In genomic region chr10:118742787-118743186, GRCh38 we compare ENCODE assay signal across 1 cellular context.
A peak's percentile ranks its signal among the peaks of the same experiment; 100 is the strongest.
TF ChIP-seq lines count a peak whose summit lies in the region.

No MANE protein-coding gene starts in this region.

TF ChIP-seq in HEK293, 187 proteins besides CTCF, POLR2A, EP300 and RAD21 (continued from another document):
- peak; percentile 42; the same call in 1 of the 2 replicates for TF ChIP-seq ZBTB44 (tag by site-specific recombination; IDR thresholded peaks at IDR 0.05)
- TF ChIP-seq ZNF37A (tag by site-specific recombination; IDR thresholded peaks at IDR 0.05), result no peak
- TF ChIP-seq PRDM1 (tag by site-specific recombination; IDR thresholded peaks at IDR 0.05), result no peak
- no peak for TF ChIP-seq ZNF501 (tag by site-specific recombination; IDR thresholded peaks at IDR 0.05)
- TF ChIP-seq GFI1B (tag by site-specific recombination; IDR thresholded peaks at IDR 0.05), result 0 out of 2 replicates have a peak, but pooled peaks have one; percentile 32
- TF ChIP-seq SETDB1 (IDR thresholded peaks at IDR 0.05; ENCODE audit: insufficient read length, low read length), result no peak
- TF ChIP-seq PRDM2 (tag by site-specific recombination; IDR thresholded peaks at IDR 0.05; ENCODE audit: borderline replicate concordance), result no peak
- no peak; the same call in 1 of the 2 replicates for TF ChIP-seq ZNF362 (tag by site-specific recombination; IDR thresholded peaks at IDR 0.05)
- TF ChIP-seq ZBTB48 (tag by site-specific recombination; IDR thresholded peaks at IDR 0.05), result no peak
- TF ChIP-seq ZSCAN18 (tag by site-specific recombination; IDR thresholded peaks at IDR 0.05), result no peak
- TF ChIP-seq ZNF311 (tag by site-specific recombination; IDR thresholded peaks at IDR 0.05; ENCODE audit: borderline replicate concordance), result no peak
- no peak for TF ChIP-seq ZNF274 (IDR thresholded peaks at IDR 0.05; ENCODE audit: low read length)
- TF ChIP-seq ZNF274 (tag by site-specific recombination; IDR thresholded peaks at IDR 0.05; ENCODE audit: borderline replicate concordance), result no peak
- no peak for TF ChIP-seq KLF9 (tag by site-specific recombination; IDR thresholded peaks at IDR 0.05; ENCODE audit: low read depth)
- no peak for TF ChIP-seq ZNF558 (tag by site-specific recombination; IDR thresholded peaks at IDR 0.05)
- no peak for TF ChIP-seq ZNF837 (tag by site-specific recombination; IDR thresholded peaks at IDR 0.05)
- no peak for TF ChIP-seq ZNF26 (tag by site-specific recombination; IDR thresholded peaks at IDR 0.05)
- TF ChIP-seq ZNF121 (tag by site-specific recombination; IDR thresholded peaks at IDR 0.05), result no peak
- TF ChIP-seq ZNF76 (tag by site-specific recombination; IDR thresholded peaks at IDR 0.05; ENCODE audit: borderline replicate concordance, low read depth), result no peak
- no peak for TF ChIP-seq ZNF585B (tag by site-specific recombination; IDR thresholded peaks at IDR 0.05)
- TF ChIP-seq ZNF521 (tag by site-specific recombination; IDR thresholded peaks at IDR 0.05), result no peak
- TF ChIP-seq ZXDB (tag by site-specific recombination; IDR thresholded peaks at IDR 0.05), result peak; percentile 68; the same call in 1 of the 2 replicates
- TF ChIP-seq ZNF488 (tag by site-specific recombination; IDR thresholded peaks at IDR 0.05), result no peak
- TF ChIP-seq ZNF654 (tag by site-specific recombination; IDR thresholded peaks at IDR 0.05; ENCODE audit: low read depth), result no peak
- TF ChIP-seq GLI4 (tag by site-specific recombination; IDR thresholded peaks at IDR 0.05), result no peak
- TF ChIP-seq ZNF510 (tag by site-specific recombination; IDR thresholded peaks at IDR 0.05; ENCODE audit: insufficient replicate concordance), result peak; percentile 33
- peak; percentile 33; the same call in 1 of the 2 replicates for TF ChIP-seq SCRT1 (tag by site-specific recombination; IDR thresholded peaks at IDR 0.05; ENCODE audit: borderline replicate concordance)
